7 cellular contexts compared by ENCODE assay signal in genomic region chr12:674272-674781, GRCh38. TPM values are rescaled to one million over a fixed set of nuclear protein-coding genes. Genes with fewer than 3 reads are reported as not detected.
A peak's percentile ranks its signal among the peaks of the same experiment; 100 is the strongest.
DNase-seq lines count a peak whose midpoint lies in the region; ATAC-seq, FAIRE-seq and TF ChIP-seq lines count a peak whose summit lies in the region.

No MANE protein-coding gene starts in this region.

- peaks cover 53% of the 10 kb centered on the region for H3K4me1 Mint-ChIP-seq in activated B cell treated with CpG ODN at 0.5 μM for 24 hours
- peaks cover 82% of the 10 kb centered on the region for H3K4me1 Mint-ChIP-seq in stimulated activated naive CD8-positive, alpha-beta T cell treated with anti-CD3 and anti-CD28 coated beads, Interleukin-15, amount 100 ng/mL, for 72 hours

- no peaks in the 10 kb centered on the region for H3K9me1 ChIP-seq in endothelial cell of umbilical vein (replicated peaks; ENCODE audit: control insufficient read depth, extremely low read depth, insufficient read depth, low read length)

- H3K27ac Mint-ChIP-seq in activated B cell treated with CpG ODN at 0.5 μM for 24 hours = peak overlapping the region; percentile 96
- peak overlapping the region; percentile 58 to 69 for H3K27ac Mint-ChIP-seq in stimulated activated naive CD8-positive, alpha-beta T cell treated with anti-CD3 and anti-CD28 coated beads, Interleukin-15, amount 100 ng/mL, for 72 hours

- H3K4me3 ChIP-seq in endothelial cell of umbilical vein (replicated peaks in 1 of 3; ENCODE audit: insufficient read depth in 1 of 3, low read depth in 1 of 3, low read length in 3 of 3) (no peak overlapping the region), PC-9 (no peak overlapping the region), body of pancreas (no peak overlapping the region)

- no peak overlapping the region for H3K9ac ChIP-seq in endothelial cell of umbilical vein (replicated peaks; ENCODE audit: extremely low read depth, insufficient read depth, low read length)

- TF ChIP-seq POLR2A in endothelial cell of umbilical vein (IDR thresholded peaks at IDR 0.05; ENCODE audit: low read depth, low read length) (no peak), body of pancreas (IDR thresholded peaks at IDR 0.05) (no peak)

- H3K9me2 ChIP-seq in PC-9 (ENCODE audit: insufficient read depth) = no peaks in the 10 kb centered on the region

- H3K27me3 ChIP-seq in endothelial cell of umbilical vein (ENCODE audit: control insufficient read depth in 2 of 2, insufficient read depth in 2 of 2, low read length in 2 of 2) (peaks cover 0 to 2% of the 10 kb centered on the region in 2 experiments), PC-9 (ENCODE audit: insufficient read depth, low read depth) (no peaks in the 10 kb centered on the region), body of pancreas (no peaks in the 10 kb centered on the region)

- no peaks in the 10 kb centered on the region for H3K27me3 Mint-ChIP-seq in activated B cell treated with CpG ODN at 0.5 μM for 24 hours
- no peaks in the 10 kb centered on the region for H3K27me3 Mint-ChIP-seq in stimulated activated naive CD8-positive, alpha-beta T cell treated with anti-CD3 and anti-CD28 coated beads, Interleukin-15, amount 100 ng/mL, for 72 hours

- POLR2A ChIA-PET in activated B cell treated with CpG ODN at 0.5 μM for 24 hours (lab: Charles Lee) (interaction anchor here (0.6 to 3.9 kb wide), 13 partner anchors 8 to 80 kb away, joined by 3 to 61 read pairs (median 4); partner anchors contain the start of gene WNK1), endothelial cell of umbilical vein (lab: Charles Lee) (interaction anchor here (0.7 kb wide), 1 partner anchor 32 kb away, joined by 3 read pairs; no protein-coding TSS in a partner anchor), PC-9 (lab: Charles Lee; ENCODE audit: unreplicated experiment) (no interaction called here)

- H3F3A ChIP-seq in PC-9 (ENCODE audit: insufficient read depth, low read depth) = no peaks in the 10 kb centered on the region

- peak; percentile 60 for ATAC-seq in GM19324 (IDR thresholded peaks at IDR 0.05; ENCODE audit: low FRiP score, unreplicated experiment)
- ATAC-seq in HG03108 (IDR thresholded peaks at IDR 0.05; ENCODE audit: unreplicated experiment) = peak; percentile 79
- peak; percentile 86 for ATAC-seq in activated B cell treated with CpG ODN at 0.5 μM for 24 hours (ENCODE audit: low read depth)
- peak; percentile 99 for ATAC-seq in stimulated activated naive CD8-positive, alpha-beta T cell treated with anti-CD3 and anti-CD28 coated beads, Interleukin-15, amount 100 ng/mL, for 72 hours
- no peak for ATAC-seq in body of pancreas

- dilution Hi-C loops in endothelial cell of umbilical vein (cut with MboI; ENCODE audit: extremely low pct_ligation_motif_present, low sequenced_read_pairs) = no loop called here

- peak overlapping the region; percentile 21 for H3K4me2 ChIP-seq in endothelial cell of umbilical vein (ENCODE audit: insufficient read depth, low read length)
- no peak overlapping the region for H3K4me2 ChIP-seq in PC-9

- peak; percentile 54 for FAIRE-seq in endothelial cell of umbilical vein (lab: Jason Lieb, UNC)

- CTCF ChIA-PET in activated B cell treated with CpG ODN at 0.5 μM for 24 hours (lab: Charles Lee) = interaction anchor here (1.2 to 2.6 kb wide), 5 partner anchors 15 to 140 kb away, joined by 3 to 23 read pairs (median 4); partner anchors contain the start of gene WNK1
- CTCF ChIA-PET in endothelial cell of umbilical vein (lab: Charles Lee) = interaction anchor here (1.5 kb wide), 1 partner anchor 60 kb away, joined by 3 read pairs; no protein-coding TSS in a partner anchor
- CTCF ChIA-PET in PC-9 (lab: Charles Lee) = no interaction called here

- H4K20me1 ChIP-seq in endothelial cell of umbilical vein (replicated peaks; ENCODE audit: control insufficient read depth, extremely low read depth, insufficient read depth, low read length) = no peaks in the 10 kb centered on the region
- H4K20me1 ChIP-seq in PC-9 (ENCODE audit: insufficient read depth) = no peaks in the 10 kb centered on the region

- no peaks in the 10 kb centered on the region for H3K36me3 Mint-ChIP-seq in activated B cell treated with CpG ODN at 0.5 μM for 24 hours (ENCODE audit: low read depth)

- peak overlapping the region; percentile 79 for H3K4me3 Mint-ChIP-seq in activated B cell treated with CpG ODN at 0.5 μM for 24 hours
- H3K4me3 Mint-ChIP-seq in stimulated activated naive CD8-positive, alpha-beta T cell treated with anti-CD3 and anti-CD28 coated beads, Interleukin-15, amount 100 ng/mL, for 72 hours = peak overlapping the region; percentile 54 to 83

- no peak overlapping the region for H3K27ac ChIP-seq in endothelial cell of umbilical vein (ENCODE audit: insufficient read depth, low read depth, low read length)
- H3K27ac ChIP-seq in PC-9 = no peak overlapping the region
- no peak overlapping the region for H3K27ac ChIP-seq in body of pancreas

- H3K9me3 ChIP-seq in endothelial cell of umbilical vein (replicated peaks; ENCODE audit: control insufficient read depth, insufficient read depth, low read length) (no peaks in the 10 kb centered on the region), PC-9 (ENCODE audit: insufficient read depth, low read depth) (no peaks in the 10 kb centered on the region), body of pancreas (no peaks in the 10 kb centered on the region)

- 39 to 64% methylated on average over 4 of the region's 4 CpGs for WGBS in body of pancreas, 2 donors

- intact Hi-C loops in activated B cell treated with CpG ODN at 0.5 μM for 24 hours (cut with micrococcal nuclease) (loop anchor here (1.0 to 2.0 kb wide), 6 partner anchors 11 to 98 kb away; no protein-coding TSS in a partner anchor), endothelial cell of umbilical vein (cut with micrococcal nuclease) (no loop called here), PC-9 (cut with micrococcal nuclease; ENCODE audit: unreplicated experiment) (no loop called here), body of pancreas (cut with DNase I) (no loop called here)

- DNase-seq in activated B cell treated with CpG ODN at 0.5 μM for 24 hours = peak; percentile 45
- peak; percentile 19 for DNase-seq in endothelial cell of umbilical vein (ENCODE audit: low read depth, low spot score)
- DNase-seq in stimulated activated naive CD8-positive, alpha-beta T cell treated with anti-CD3 and anti-CD28 coated beads, Interleukin-15, amount 100 ng/mL, for 72 hours = peak; percentile 83 to 93
- no peak for DNase-seq in PC-9
- no peak for DNase-seq in body of pancreas

- H2AFZ ChIP-seq in endothelial cell of umbilical vein (ENCODE audit: low read depth, low read length) (no peak overlapping the region), PC-9 (no peak overlapping the region)

- H3K9me3 Mint-ChIP-seq in activated B cell treated with CpG ODN at 0.5 μM for 24 hours = no peaks in the 10 kb centered on the region
- H3K9me3 Mint-ChIP-seq in stimulated activated naive CD8-positive, alpha-beta T cell treated with anti-CD3 and anti-CD28 coated beads, Interleukin-15, amount 100 ng/mL, for 72 hours = no peaks in the 10 kb centered on the region

- H3K4me1 ChIP-seq in endothelial cell of umbilical vein (ENCODE audit: control insufficient read depth, extremely low read depth, insufficient read depth, low read length) (peaks cover 11% of the 10 kb centered on the region), PC-9 (replicated peaks; ENCODE audit: insufficient read depth) (no peaks in the 10 kb centered on the region), body of pancreas (no peaks in the 10 kb centered on the region)

- TF ChIP-seq CTCF in activated B cell treated with CpG ODN at 0.5 μM for 24 hours (IDR thresholded peaks at IDR 0.05) (no peak), endothelial cell of umbilical vein (IDR thresholded peaks at IDR 0.05; ENCODE audit: extremely low read depth in 1 of 2, insufficient read depth in 1 of 2, low read depth in 1 of 2, low read length in 2 of 2) (no peak), PC-9 (conservative IDR thresholded peaks at IDR 0.05) (no peak), body of pancreas (IDR thresholded peaks at IDR 0.05) (no peak)

- BruUV-seq in endothelial cell of umbilical vein (replicated peaks; lab: Mats Ljungman, UMichigan) = no TSS peak
- no TSS peak for BruUV-seq in PC-9 (replicated peaks; lab: Mats Ljungman, UMichigan)

- H3K79me2 ChIP-seq in endothelial cell of umbilical vein (ENCODE audit: control insufficient read depth, insufficient read depth, low read length) (no peaks in the 10 kb centered on the region), PC-9 (ENCODE audit: low read depth) (no peaks in the 10 kb centered on the region)

- H3K36me3 ChIP-seq in endothelial cell of umbilical vein (ENCODE audit: control insufficient read depth in 2 of 2, extremely low read depth in 1 of 2, insufficient read depth in 2 of 2, low read length in 2 of 2) (no peaks in the 10 kb centered on the region), PC-9 (ENCODE audit: low read depth) (no peaks in the 10 kb centered on the region), body of pancreas (replicated peaks in 1 of 2; ENCODE audit: insufficient read depth in 1 of 2, low read depth in 2 of 2) (no peaks in the 10 kb centered on the region)

TF ChIP-seq in endothelial cell of umbilical vein, 7 proteins besides CTCF, POLR2A, EP300 and RAD21:
- no peak for TF ChIP-seq MAX (IDR thresholded peaks at IDR 0.05; ENCODE audit: insufficient read depth, insufficient read length)
- TF ChIP-seq JUN (IDR thresholded peaks at IDR 0.05; ENCODE audit: borderline replicate concordance, insufficient read depth, insufficient read length, low read depth) = peak; percentile 76
- no peak for TF ChIP-seq EZH2 (IDR thresholded peaks at IDR 0.05; ENCODE audit: borderline replicate concordance, low read depth, low read length, severe bottlenecking)
- TF ChIP-seq MYC (IDR thresholded peaks at IDR 0.05; ENCODE audit: low read depth, low read length) = no peak
- TF ChIP-seq FOS (IDR thresholded peaks at IDR 0.05; ENCODE audit: borderline replicate concordance, insufficient read depth, low read length) = peak; percentile 58
TF ChIP-seq in endothelial cell of umbilical vein: peak in this region for 2.

RNA-seq across cellular contexts. Expression of gene NINJ2, which starts 11.1 kb away (rescaled TPM):
- total RNA-seq in activated B cell treated with CpG ODN at 0.5 μM for 24 hours (3.0 and 3.6 TPM in 2 replicates), endothelial cell of umbilical vein (0.75 and 1.4 TPM in 2 replicates), PC-9 (2021) (18.5 and 19.3 TPM in 2 replicates), body of pancreas (1 to 10 TPM in 1 of 2 donors, under 1 TPM in 1; 0.78 to 5.6 TPM)
- 4.4 and 6.0 TPM in 2 replicates for polyA plus RNA-seq in endothelial cell of umbilical vein
- polyA plus RNA-seq in endothelial cell of umbilical vein (2011; cell fraction: cytosol; rRNA removed) = 3.4 and 3.7 TPM in 2 replicates
- polyA plus RNA-seq in endothelial cell of umbilical vein (2011; cell fraction: nucleus; rRNA removed) = 0.74 and 1.1 TPM in 2 replicates
- polyA plus RNA-seq in endothelial cell of umbilical vein (2012) = 2.7 and 3.6 TPM in 2 replicates
- polyA minus RNA-seq in endothelial cell of umbilical vein = 1.1 and 6.6 TPM in 2 replicates
- 1.2 TPM for polyA minus RNA-seq in endothelial cell of umbilical vein (2011; cell fraction: cytosol; rRNA and poly(A)+ RNA removed)
- polyA minus RNA-seq in endothelial cell of umbilical vein (2011; cell fraction: nucleus; rRNA and poly(A)+ RNA removed) = not detected in 2 replicates

Comparison
In these comparisons a context has a peak if more than half of its experiments do, and no peak if none do; other contexts are left out.
1. DNase-seq: peak in activated B cell treated with CpG ODN at 0.5 μM for 24 hours (single experiment), endothelial cell of umbilical vein (single experiment) and stimulated activated naive CD8-positive, alpha-beta T cell treated with anti-CD3 and anti-CD28 coated beads, Interleukin-15, amount 100 ng/mL, for 72 hours (2 of 2); none in PC-9 (0 of 2) and body of pancreas (0 of 4).